17 cellular contexts compared by ENCODE assay signal in genomic region chr14:103267226-103267625, GRCh38.
DNase-seq lines count a peak whose midpoint lies in the region; ATAC-seq and TF ChIP-seq lines count a peak whose summit lies in the region.
"Had no signal": no experiment of that assay in that cellular context is flagged by ENCODE, and none has a peak within 500 bp of the region (broad histone marks: within the 10 kb centered on the region; RNA-seq: fewer than 3 reads in every experiment).

No MANE protein-coding gene starts in this region.

- peaks cover 4% of the 10 kb centered on the region; the same call in 1 of the 2 replicates for H3K4me1 ChIP-seq in GM23338 (ENCODE audit: insufficient read depth)
- no peaks in the 10 kb centered on the region for H3K4me1 ChIP-seq in uterus

- H4K20me1 ChIP-seq in GM23338 (replicated peaks; ENCODE audit: insufficient read depth): no peaks in the 10 kb centered on the region

- peaks cover 15% of the 10 kb centered on the region for H3K4me1 Mint-ChIP-seq in GM23338
- H3K4me1 Mint-ChIP-seq: B cell, CD14-positive monocyte had no signal

- intact Hi-C loops in uterus (cut with DNase I; ENCODE audit: low total_unique reads): no loop called here

- H3K4me2 ChIP-seq in GM23338: no peak overlapping the region

- H3K9me3 ChIP-seq in WERI-Rb-1 (ENCODE audit: severe bottlenecking) (no peaks in the 10 kb centered on the region), uterus (no peaks in the 10 kb centered on the region)

- ATAC-seq in GM23338 (no peak), left lobe of liver (no peak)
- ATAC-seq: CD8-positive, alpha-beta T cell had no signal

- H3K27me3 ChIP-seq in GM23338 (ENCODE audit: insufficient read depth) (peaks cover 6% of the 10 kb centered on the region), WERI-Rb-1 (ENCODE audit: insufficient read depth, low read depth, severe bottlenecking) (no peaks in the 10 kb centered on the region), uterus (no peaks in the 10 kb centered on the region)

- H3K27ac ChIP-seq in GM23338 (ENCODE audit: low read depth): no peak overlapping the region
- H3K27ac ChIP-seq in WERI-Rb-1: peak overlapping the region; percentile 50
- H3K27ac ChIP-seq in uterus: no peak overlapping the region

- no peak for TF ChIP-seq POLR2A in uterus (IDR thresholded peaks at IDR 0.05)

- no peaks in the 10 kb centered on the region for H3K36me3 ChIP-seq in GM23338 (ENCODE audit: insufficient read depth)
- H3K36me3 ChIP-seq in WERI-Rb-1: no peaks in the 10 kb centered on the region
- H3K36me3 ChIP-seq in uterus: no peaks in the 10 kb centered on the region

- H3F3A ChIP-seq in GM23338 (replicated peaks; ENCODE audit: low read depth): no peaks in the 10 kb centered on the region

- H2AFZ ChIP-seq in GM23338: peak overlapping the region; percentile 52; the same call in 1 of the 2 replicates

- no peak overlapping the region for H3K27ac Mint-ChIP-seq in GM23338
- H3K27ac Mint-ChIP-seq: B cell; CD14-positive monocyte; CD8-positive, alpha-beta T cell; HFFc6 had no signal

- H3K4me3 Mint-ChIP-seq in GM23338: no peak overlapping the region
- H3K4me3 Mint-ChIP-seq: B cell; CD14-positive monocyte; CD8-positive, alpha-beta T cell; HFFc6 had no signal

- peaks cover 7% of the 10 kb centered on the region; the same call in 2 of the 3 replicates for H3K36me3 Mint-ChIP-seq in GM23338 (ENCODE audit: low read depth)
- H3K36me3 Mint-ChIP-seq: CD14-positive monocyte; CD8-positive, alpha-beta T cell had no signal

- DNase-seq in GM23338 (ENCODE audit: low spot score): no peak
- peak; percentile 52 for DNase-seq in WERI-Rb-1
- peak; percentile 15 for DNase-seq in left lobe of liver (ENCODE audit: low spot score)
- DNase-seq in ureter (ENCODE audit: low spot score): peak; percentile 12
- DNase-seq in occipital lobe (lab: John Stamatoyannopoulos, UW): no peak
- DNase-seq in uterus: no peak
- DNase-seq in stimulated activated naive CD4-positive, alpha-beta T cell treated with Interleukin-2 at 50 U/mL for 16 hours (lab: John Stamatoyannopoulos, UW): no peak
- DNase-seq: CD8-positive, alpha-beta T cell; COR-L47; DMS153; DND-41; GDM1; GOT3; HCEC 1CT; HFFc6 had no signal

- H3K9me3 Mint-ChIP-seq in GM23338: peaks cover 28% of the 10 kb centered on the region
- H3K9me3 Mint-ChIP-seq: CD8-positive, alpha-beta T cell; HFFc6 had no signal

- peaks cover 9% of the 10 kb centered on the region for H3K27me3 Mint-ChIP-seq in GM23338 (ENCODE audit: insufficient read depth, low read depth, poor library complexity)

- no peak for TF ChIP-seq CTCF in GM23338 (conservative IDR thresholded peaks at IDR 0.05; ENCODE audit: low read depth in 2 of 2)
- TF ChIP-seq CTCF in WERI-Rb-1 (IDR thresholded peaks at IDR 0.05; ENCODE audit: low read depth, low read length): no peak
- no peak for TF ChIP-seq CTCF in uterus (IDR thresholded peaks at IDR 0.05)

- no peaks in the 10 kb centered on the region for H3K9me2 ChIP-seq in GM23338 (ENCODE audit: insufficient read depth)

- no peak overlapping the region for H3K4me3 ChIP-seq in GM23338
- no peak overlapping the region for H3K4me3 ChIP-seq in WERI-Rb-1 (ENCODE audit: low read depth, low read length)
- H3K4me3 ChIP-seq in uterus: no peak overlapping the region

- H3K79me2 ChIP-seq in GM23338 (replicated peaks; ENCODE audit: insufficient read depth): no peaks in the 10 kb centered on the region

TF ChIP-seq in GM23338, 12 proteins besides CTCF, POLR2A, EP300 and RAD21 (continues in another document):
- TF ChIP-seq JUNB (IDR thresholded peaks at IDR 0.05; ENCODE audit: unreplicated experiment): no peak
- no peak for TF ChIP-seq ZNF114 (CRISPR knock-in tag; IDR thresholded peaks at IDR 0.05)
- no peak for TF ChIP-seq ZNF462 (CRISPR knock-in tag; IDR thresholded peaks at IDR 0.05)
- no peak for TF ChIP-seq REST (IDR thresholded peaks at IDR 0.05; ENCODE audit: unreplicated experiment)
- no peak for TF ChIP-seq EZH2phosphoT487 (IDR thresholded peaks at IDR 0.05; ENCODE audit: unreplicated experiment)
- TF ChIP-seq NANOG (IDR thresholded peaks at IDR 0.05; ENCODE audit: borderline replicate concordance): no peak

Comparison
In these comparisons a context has a peak if more than half of its experiments do, and no peak if none do; other contexts are left out.
1. DNase-seq: peak in WERI-Rb-1 (single experiment), left lobe of liver (single experiment) and ureter (single experiment); none in GM23338 (single experiment), occipital lobe (single experiment), uterus (0 of 2) and stimulated activated naive CD4-positive, alpha-beta T cell treated with Interleukin-2 at 50 U/mL for 16 hours (single experiment).